In the genomic region with DNA sequence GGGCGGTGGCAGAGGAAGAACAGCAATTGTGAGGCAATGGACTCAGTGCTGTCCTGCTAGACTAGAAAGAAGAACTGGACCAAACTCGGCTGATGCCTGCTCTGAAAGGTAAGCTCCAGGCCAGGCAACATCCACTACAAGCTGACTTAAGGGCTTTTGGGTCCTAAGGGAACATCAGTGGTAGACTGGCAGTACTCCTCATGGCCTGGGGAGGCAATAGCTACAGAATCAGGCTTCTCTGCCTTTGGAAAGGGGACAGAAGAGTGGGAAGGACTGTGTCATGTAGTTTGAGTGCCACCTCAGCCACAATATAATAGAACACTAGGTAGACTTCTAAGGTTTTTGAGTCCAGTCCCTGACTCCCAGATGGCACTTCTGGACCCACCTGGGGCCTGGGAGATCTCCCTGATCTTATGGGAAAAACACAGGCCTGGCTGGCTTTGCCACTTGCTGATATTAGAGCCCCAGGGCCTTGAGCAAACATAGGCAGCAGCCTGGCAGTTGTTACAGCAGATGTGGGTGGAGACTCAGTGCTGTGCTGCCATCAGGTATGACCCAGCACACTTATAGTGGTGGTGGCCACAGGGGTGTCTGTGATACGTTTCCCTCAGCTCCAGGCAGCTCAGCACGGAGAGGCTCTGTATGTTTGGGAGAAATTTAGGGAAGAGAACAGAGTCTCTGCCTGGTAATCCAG, we compare ENCODE assay signal across 19 cellular contexts. TPM values are rescaled to one million over a fixed set of nuclear protein-coding genes. Genes with fewer than 3 reads are reported as not detected.
DNase-seq lines count a peak whose midpoint lies in the region; ATAC-seq, FAIRE-seq and TF ChIP-seq lines count a peak whose summit lies in the region.
"Had no signal": no experiment of that assay in that cellular context is flagged by ENCODE, and none has a peak within 500 bp of the region (broad histone marks: within the 10 kb centered on the region; RNA-seq: fewer than 3 reads in every experiment).

No MANE protein-coding gene starts in this region.

- H3K9ac ChIP-seq in H1 (replicated peaks in 1 of 4; ENCODE audit: extremely low read depth in 1 of 4, low read depth in 3 of 4, low read length in 3 of 4) = no peak overlapping the region

- no peak overlapping the region for H2BK120ac ChIP-seq in H1 (replicated peaks; ENCODE audit: low read depth, low read length)

- no peak overlapping the region for H4K8ac ChIP-seq in H1 (ENCODE audit: extremely low read depth, insufficient read depth, low read length)

- H3K27ac ChIP-seq in H1 (ENCODE audit: low read depth, low read length) = no peak overlapping the region

- no peak overlapping the region for H3K56ac ChIP-seq in H1 (replicated peaks; ENCODE audit: insufficient read length, low read depth, low read length)

- CTCF ChIA-PET in H1 (lab: Charles Lee; ENCODE audit: partially characterized antibody) = interaction anchor here (0.7 to 2.0 kb wide), 9 partner anchors 11 to 184 kb away, joined by 3 to 5 read pairs (median 3); no protein-coding TSS in a partner anchor

- TF ChIP-seq EP300 in H1 (IDR thresholded peaks at IDR 0.05; ENCODE audit: borderline replicate concordance in 1 of 2, low read depth in 2 of 2, low read length in 2 of 2) = no peak

- DNase-seq in NCI-H82 (lab: John Stamatoyannopoulos, UW) = peak; percentile 10
- no peak for DNase-seq in NCI-H82 treated with DMSO at 0.1 percent for 48 hours (lab: John Stamatoyannopoulos, UW; ENCODE audit: unreplicated experiment)
- DNase-seq in NCI-H146 (lab: John Stamatoyannopoulos, UW) = peak; percentile 70
- no peak for DNase-seq in H1 (ENCODE audit: low read depth in 1 of 2, low spot score in 2 of 2)
- no peak for DNase-seq in urothelium cell line (ENCODE audit: low spot score)
- DNase-seq in kidney glomerular epithelial cell (lab: John Stamatoyannopoulos, UW) = no peak
- no peak for DNase-seq in NCI-H2029 (lab: John Stamatoyannopoulos, UW)
- DNase-seq: DMS79 treated with DMSO at 0.1 percent for 48 hours, HCEC 1CT, IMR-90, Kasumi-1, NCI-H446, NCI-H748 treated with DMSO at 0.1 percent for 48 hours, RPMI8226, T-cell had no signal

- no peaks in the 10 kb centered on the region for H3K36me3 ChIP-seq in H1 (ENCODE audit: control insufficient read depth in 2 of 4, insufficient read depth in 4 of 4, low read length in 3 of 4)

- H2BK5ac ChIP-seq in H1 (ENCODE audit: low read depth, low read length) = no peak overlapping the region

- no peak overlapping the region for H3K4ac ChIP-seq in H1 (replicated peaks; ENCODE audit: insufficient read length, low read depth, low read length)

- H3K23me2 ChIP-seq in H1 (ENCODE audit: low read depth, low read length) = no peaks in the 10 kb centered on the region

- no peak for TF ChIP-seq POLR2A in H1 (IDR thresholded peaks at IDR 0.05; ENCODE audit: control extremely low read depth in 1 of 2, low read depth in 2 of 2, low read length in 2 of 2)

- no peak overlapping the region for H3K4me2 ChIP-seq in H1 (ENCODE audit: insufficient read depth in 1 of 2, low read depth in 2 of 2, low read length in 2 of 2)

- POLR2A ChIA-PET in H1 (lab: Charles Lee; ENCODE audit: partially characterized antibody) = no interaction called here

- no peaks in the 10 kb centered on the region for H4K20me1 ChIP-seq in H1 (replicated peaks in 1 of 2; ENCODE audit: control insufficient read depth in 1 of 2, insufficient read depth in 2 of 2, low read length in 2 of 2)

- no peak overlapping the region for H2AK5ac ChIP-seq in H1 (ENCODE audit: low read depth, low read length)

- no peak overlapping the region for H2BK20ac ChIP-seq in H1 (ENCODE audit: low read length)

- no peak overlapping the region for H4K5ac ChIP-seq in H1 (ENCODE audit: insufficient read length, low read depth, low read length)

- no peak for ATAC-seq in GM21526 (IDR thresholded peaks at IDR 0.05; ENCODE audit: low FRiP score, unreplicated experiment)
- ATAC-seq: T-cell had no signal

- H3K4me3 ChIP-seq in H1 (ENCODE audit: extremely low read depth in 1 of 4, insufficient read depth in 2 of 4, low read depth in 3 of 4, low read length in 4 of 4) = no peak overlapping the region

- no peaks in the 10 kb centered on the region for H3K79me2 ChIP-seq in H1 (ENCODE audit: control insufficient read depth in 1 of 2, insufficient read depth in 2 of 2, low read length in 2 of 2)

- H3K79me1 ChIP-seq in H1 (ENCODE audit: low read depth, low read length) = no peaks in the 10 kb centered on the region

- H3K18ac ChIP-seq in H1 (ENCODE audit: extremely low read depth, low read length) = no peak overlapping the region

- H3K14ac ChIP-seq in H1 (ENCODE audit: insufficient read length) = no peak overlapping the region

- no peak overlapping the region for H3K23ac ChIP-seq in H1 (ENCODE audit: insufficient read length)

- no peak overlapping the region for H2BK15ac ChIP-seq in H1 (ENCODE audit: low read length)

- no peak overlapping the region for H2AFZ ChIP-seq in H1 (ENCODE audit: low read length)

- no peak overlapping the region for H2BK12ac ChIP-seq in H1 (ENCODE audit: low read depth, low read length)

- 88% methylated on average over 4 of the region's 4 CpGs; no CpG with 5 or more reads in 1 of the 2 experiments for WGBS in H1 (ENCODE audit: extremely low coverage in 1 of 2, insufficient coverage in 1 of 2, insufficient read length in 1 of 2, insufficient replicate concordance in 2 of 2, low coverage in 1 of 2, low lambda C conversion rate in 2 of 2, missing lambda C conversion rate in 1 of 2), 2 experiments

- no peak; a peak in 1 of 4 replicates for TF ChIP-seq RAD21 in H1 (IDR thresholded peaks at IDR 0.05 in 1 of 2, conservative IDR thresholded peaks at IDR 0.05 in 1 of 2; ENCODE audit: low read depth in 2 of 2, low read length in 2 of 2)

- no peak overlapping the region for H4K91ac ChIP-seq in H1 (replicated peaks; ENCODE audit: insufficient read length, low read length)

- TF ChIP-seq CTCF in H1 (IDR thresholded peaks at IDR 0.05; ENCODE audit: control extremely low read depth in 1 of 3, insufficient read depth in 1 of 3, low read depth in 1 of 3, low read length in 3 of 3) = peak; percentile 12 to 57 (median 23); a peak in 3 of 4 replicates

- FAIRE-seq in H1 (lab: Jason Lieb, UNC) (peak; percentile 70), urothelium cell line (lab: Jason Lieb, UNC) (peak; percentile 27)
- FAIRE-seq: A204.1, G401.6 had no signal

- H3K4me1 ChIP-seq in H1 (replicated peaks in 1 of 4; ENCODE audit: control insufficient read depth in 3 of 4, insufficient read depth in 4 of 4, low read length in 3 of 4) = no peaks in the 10 kb centered on the region

- H3K9me3 ChIP-seq in H1 (ENCODE audit: insufficient read depth in 2 of 2, low read depth in 1 of 2, low read length in 1 of 2) = no peaks in the 10 kb centered on the region

- no peaks in the 10 kb centered on the region for H3K27me3 ChIP-seq in H1 (replicated peaks in 1 of 4; ENCODE audit: control insufficient read depth in 3 of 4, extremely low read depth in 1 of 4, insufficient read depth in 3 of 4, low read length in 3 of 4)

TF ChIP-seq in H1, 55 proteins besides CTCF, POLR2A, EP300 and RAD21 (continues in another document):
- TF ChIP-seq JUND (IDR thresholded peaks at IDR 0.05; ENCODE audit: low read length) (no peak), HDAC2 (IDR thresholded peaks at IDR 0.05; ENCODE audit: borderline replicate concordance in 1 of 2, low read depth in 2 of 2, low read length in 2 of 2) (no peak)
- TF ChIP-seq, protein P1, sequence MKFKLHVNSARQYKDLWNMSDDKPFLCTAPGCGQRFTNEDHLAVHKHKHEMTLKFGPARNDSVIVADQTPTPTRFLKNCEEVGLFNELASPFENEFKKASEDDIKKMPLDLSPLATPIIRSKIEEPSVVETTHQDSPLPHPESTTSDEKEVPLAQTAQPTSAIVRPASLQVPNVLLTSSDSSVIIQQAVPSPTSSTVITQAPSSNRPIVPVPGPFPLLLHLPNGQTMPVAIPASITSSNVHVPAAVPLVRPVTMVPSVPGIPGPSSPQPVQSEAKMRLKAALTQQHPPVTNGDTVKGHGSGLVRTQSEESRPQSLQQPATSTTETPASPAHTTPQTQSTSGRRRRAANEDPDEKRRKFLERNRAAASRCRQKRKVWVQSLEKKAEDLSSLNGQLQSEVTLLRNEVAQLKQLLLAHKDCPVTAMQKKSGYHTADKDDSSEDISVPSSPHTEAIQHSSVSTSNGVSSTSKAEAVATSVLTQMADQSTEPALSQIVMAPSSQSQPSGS (IDR thresholded peaks at IDR 0.05; ENCODE audit: low read length) = no peak

RNA-seq across cellular contexts. Expression of a gene that starts 9.2 kb away (rescaled TPM):
- 10.1 and 12.4 TPM in 2 replicates for total RNA-seq in H1 (2021; fragmentation: NEBNext Ultra II Directional; extraction: Animal tissue kit (Norgen Biotek cat#: 25700))
- 4.0 and 6.4 TPM in 2 replicates for polyA plus RNA-seq in H1 (2011; rRNA removed)
- 7.0 TPM for polyA plus RNA-seq in H1 (2011; cell fraction: cytosol; rRNA removed)
- polyA plus RNA-seq in H1 (2011; cell fraction: nucleus; rRNA removed) = 2.6 TPM
- 2.8 to 4.3 TPM (median 3.6 TPM) in 4 replicates for polyA plus RNA-seq in H1 (2012, experiment 1 of 2)
- 3.6 TPM for polyA plus RNA-seq in H1 (2012, experiment 2 of 2)
- 21.6 TPM for polyA plus RNA-seq in H1 (2013, experiment 1 of 2)
- polyA plus RNA-seq in H1 (2013, experiment 2 of 2) = 21.1 TPM
- 1.3 and 1.7 TPM in 2 replicates for polyA minus RNA-seq in H1 (2011; rRNA and poly(A)+ RNA removed)
- polyA minus RNA-seq in H1 (2011; cell fraction: cytosol; rRNA and poly(A)+ RNA removed) = not detected
- not detected for polyA minus RNA-seq in H1 (2011; cell fraction: nucleus; rRNA and poly(A)+ RNA removed)
- total RNA-seq: IMR-90, SK-MEL-5 had no signal
- polyA plus RNA-seq: IMR-90 had no signal

RNA-seq across cellular contexts. Expression of a gene that starts 31.7 kb away (rescaled TPM):
- total RNA-seq in H1 (2021; fragmentation: NEBNext Ultra II Directional; extraction: Animal tissue kit (Norgen Biotek cat#: 25700)) = not detected in 2 replicates
- polyA plus RNA-seq in H1 (2011; rRNA removed) = not detected in 2 replicates
- polyA plus RNA-seq in H1 (2011; cell fraction: cytosol; rRNA removed) = not detected
- not detected for polyA plus RNA-seq in H1 (2011; cell fraction: nucleus; rRNA removed)
- polyA plus RNA-seq in H1 (2012, experiment 1 of 2) = not detected in 4 replicates
- polyA plus RNA-seq in H1 (2012, experiment 2 of 2) = not detected
- not detected for polyA plus RNA-seq in H1 (2013, experiment 1 of 2)
- polyA plus RNA-seq in H1 (2013, experiment 2 of 2) = 0.07 TPM
- not detected in 2 replicates for polyA minus RNA-seq in H1 (2011; rRNA and poly(A)+ RNA removed)
- polyA minus RNA-seq in H1 (2011; cell fraction: cytosol; rRNA and poly(A)+ RNA removed) = not detected
- not detected for polyA minus RNA-seq in H1 (2011; cell fraction: nucleus; rRNA and poly(A)+ RNA removed)
- total RNA-seq: IMR-90, SK-MEL-5, T-cell had no signal
- polyA plus RNA-seq: IMR-90 had no signal

RNA-seq across cellular contexts. Expression of a gene that starts 42.7 kb away (rescaled TPM):
- 0.50 and 1.1 TPM in 2 replicates for total RNA-seq in H1 (2021; fragmentation: NEBNext Ultra II Directional; extraction: Animal tissue kit (Norgen Biotek cat#: 25700))
- 0.22 and 0.77 TPM in 2 replicates for polyA plus RNA-seq in H1 (2011; rRNA removed)
- 0.53 TPM for polyA plus RNA-seq in H1 (2011; cell fraction: cytosol; rRNA removed)
- polyA plus RNA-seq in H1 (2011; cell fraction: nucleus; rRNA removed) = 0.37 TPM
- polyA plus RNA-seq in H1 (2012, experiment 1 of 2) = 1.2 to 1.6 TPM (median 1.4 TPM) in 4 replicates
- polyA plus RNA-seq in H1 (2012, experiment 2 of 2) = 0.31 TPM
- 1.5 TPM for polyA plus RNA-seq in H1 (2013, experiment 1 of 2)
- polyA plus RNA-seq in H1 (2013, experiment 2 of 2) = 1.5 TPM
- polyA minus RNA-seq in H1 (2011; rRNA and poly(A)+ RNA removed) = 0.34 TPM in 1 of 2 replicates, not detected in the other
- not detected for polyA minus RNA-seq in H1 (2011; cell fraction: cytosol; rRNA and poly(A)+ RNA removed)
- polyA minus RNA-seq in H1 (2011; cell fraction: nucleus; rRNA and poly(A)+ RNA removed) = not detected
- total RNA-seq: IMR-90, SK-MEL-5 had no signal
- polyA plus RNA-seq: IMR-90 had no signal

Comparison
In these comparisons a context has a peak if more than half of its experiments do, and no peak if none do; other contexts are left out.
1. DNase-seq: peak in NCI-H82 (single experiment) and NCI-H146 (single experiment); none in NCI-H82 treated with DMSO at 0.1 percent for 48 hours (single experiment), H1 (0 of 2), urothelium cell line (single experiment), kidney glomerular epithelial cell (single experiment) and NCI-H2029 (single experiment).